Comparison of ENCODE assay signal across 26 cellular contexts in the genomic region with DNA sequence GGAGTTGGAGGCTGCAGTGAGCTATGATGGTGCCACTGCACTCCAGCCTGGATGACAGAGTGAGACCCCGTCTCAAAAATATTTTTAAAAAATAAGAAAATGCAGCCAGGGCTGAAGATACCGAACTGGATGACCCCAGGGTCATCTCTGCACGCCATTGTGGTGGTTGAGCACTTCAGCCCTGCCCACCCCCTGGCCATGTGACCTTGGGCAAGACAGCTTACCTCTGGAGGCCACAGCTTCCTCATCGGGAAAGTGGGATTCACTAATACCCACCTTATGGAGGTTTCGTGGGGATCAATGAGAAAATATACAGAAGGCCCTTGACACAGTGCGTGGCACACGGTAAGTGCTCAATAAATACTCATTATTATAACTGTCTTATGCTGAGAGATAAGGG.
"Had no signal": no experiment of that assay in that cellular context is flagged by ENCODE, and none has a peak within 500 bp of the region (broad histone marks: within the 10 kb centered on the region; RNA-seq: fewer than 3 reads in every experiment).

No MANE protein-coding gene starts in this region.

- H3K9me3 ChIP-seq: adrenal gland, body of pancreas, esophagus squamous epithelium, gastroesophageal sphincter, heart left ventricle had no signal

- DNase-seq: activated CD4-positive, alpha-beta memory T cell treated with anti-CD3 and anti-CD28 coated beads, Interleukin-2, amount 10 ng/mL, durations not matched to agents 7 days and 5 days; activated CD4-positive, alpha-beta T cell treated with anti-CD3 and anti-CD28 coated beads for 1 hour; activated CD4-positive, alpha-beta T cell treated with anti-CD3 and anti-CD28 coated beads for 4 hours; activated CD4-positive, alpha-beta T cell treated with anti-CD3 and anti-CD28 coated beads, Interleukin-2, amount 10 ng/mL, durations not matched to agents 7 days and 5 days; activated CD4-positive, alpha-beta T cell treated with anti-CD3 and anti-CD28 coated beads, Interleukin-2, amount 50 U/mL, for 4 hours; activated CD8-positive, alpha-beta memory T cell treated with anti-CD3 and anti-CD28 coated beads for 24 hours; activated effector memory CD4-positive, alpha-beta T cell treated with anti-CD3 and anti-CD28 coated beads, Interleukin-2, amount 50 U/mL, for 16 hours; activated naive CD4-positive, alpha-beta T cell treated with anti-CD3 and anti-CD28 coated beads for 36 hours; activated naive CD8-positive, alpha-beta T cell treated with anti-CD3 and anti-CD28 coated beads for 36 hours; activated naive CD8-positive, alpha-beta T cell treated with anti-CD3 and anti-CD28 coated beads, Interleukin-2, amount 50 U/mL, for 24 hours; activated T-cell treated with anti-CD3 and anti-CD28 coated beads, Interleukin-2, amount 50 U/mL, for 4 hours; adrenal gland; amygdala; aorta; body of pancreas; effector CD4-positive, alpha-beta T cell; effector memory CD8-positive, alpha-beta T cell; esophagus squamous epithelium; foreskin melanocyte; T-helper 2 cell had no signal

- ATAC-seq: activated naive CD8-positive, alpha-beta T cell treated with anti-CD3 and anti-CD28 coated beads, Interleukin-2, amount 50 U/mL, for 24 hours; activated T-cell treated with anti-CD3 and anti-CD28 coated beads, Interleukin-2, amount 50 U/mL, for 4 hours; activated T-helper 17 cell treated with anti-CD3 and anti-CD28 coated beads, Interleukin-2, amount 50 U/mL, for 72 hours; body of pancreas; effector memory CD8-positive, alpha-beta T cell; gastroesophageal sphincter; heart left ventricle; WTC11 had no signal

- H3K27ac ChIP-seq: adrenal gland, body of pancreas, coronary artery, epithelial cell of prostate, esophagus squamous epithelium, gastroesophageal sphincter, heart left ventricle had no signal

- H3K36me3 ChIP-seq: adrenal gland had no signal

- H3K27me3 ChIP-seq: adrenal gland, body of pancreas had no signal

- H3K4me3 ChIP-seq: adrenal gland, body of pancreas, coronary artery, esophagus squamous epithelium, gastroesophageal sphincter, heart left ventricle had no signal
